Comparison of ENCODE assay signal across 2 cellular contexts in the genomic region with DNA sequence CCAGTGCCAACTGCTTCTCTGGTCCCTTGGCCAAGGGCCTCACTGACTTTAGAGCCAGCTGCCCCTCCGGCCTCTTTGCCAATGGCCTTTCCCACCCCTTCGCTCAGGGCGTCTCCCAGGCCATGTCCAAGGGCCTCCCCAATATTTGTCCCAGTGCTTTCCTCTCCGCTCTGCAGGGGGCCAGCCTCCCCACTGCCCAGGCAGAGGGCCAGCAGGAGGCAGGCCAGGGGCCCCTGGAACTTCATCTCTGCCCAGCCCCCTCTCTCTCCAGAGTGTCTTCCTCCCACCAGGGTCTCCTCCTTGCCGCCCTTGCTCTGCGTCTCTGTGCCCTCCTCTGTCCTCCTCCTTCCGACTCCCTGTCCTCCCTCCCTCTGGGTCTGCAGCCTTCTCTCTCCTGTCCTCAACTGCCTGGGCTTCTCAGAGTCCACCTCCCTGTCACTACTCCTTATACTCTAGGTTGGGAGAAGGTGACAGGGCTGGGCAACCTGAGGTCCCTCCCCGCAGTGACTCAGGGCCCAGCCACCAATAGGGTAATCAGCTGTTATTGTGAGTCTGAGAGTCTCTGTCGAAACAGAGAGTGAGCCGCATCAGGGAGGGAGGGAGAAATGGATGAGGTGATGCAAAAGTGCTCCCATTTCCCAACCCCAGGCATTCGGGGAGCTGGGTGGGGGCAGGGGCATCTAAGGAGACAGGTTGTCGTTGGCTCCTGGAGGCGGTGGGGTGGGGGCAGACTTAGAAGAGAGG.
A peak's percentile ranks its signal among the peaks of the same experiment; 100 is the strongest.
TF ChIP-seq lines count a peak whose summit lies in the region.

TSS of gene DMKN (minus strand) at position 419 of the 744 bp plus-strand sequence. CDS start at position 245, 174 bp downstream.

TF ChIP-seq in HepG2, 621 proteins besides CTCF, POLR2A, EP300 and RAD21 (continues in another document):
- no peak for TF ChIP-seq MAFF (IDR thresholded peaks at IDR 0.05; ENCODE audit: low read depth, low read length)
- TF ChIP-seq ZNF546 (CRISPR knock-in tag; conservative IDR thresholded peaks at IDR 0.05): no peak
- no peak for TF ChIP-seq TP53 (CRISPR knock-in tag; conservative IDR thresholded peaks at IDR 0.05)
- TF ChIP-seq ADNP (CRISPR knock-in tag; IDR thresholded peaks at IDR 0.05): no peak
- TF ChIP-seq ZNF18 (CRISPR knock-in tag; IDR thresholded peaks at IDR 0.05; ENCODE audit: insufficient replicate concordance): no peak
- TF ChIP-seq AFF4 (CRISPR knock-in tag; IDR thresholded peaks at IDR 0.05): no peak
- no peak for TF ChIP-seq MLLT10 (CRISPR knock-in tag; IDR thresholded peaks at IDR 0.05)
- no peak for TF ChIP-seq ZSCAN22 (CRISPR knock-in tag; IDR thresholded peaks at IDR 0.05)
- no peak for TF ChIP-seq TARDBP (CRISPR knock-in tag; IDR thresholded peaks at IDR 0.05)

TF ChIP-seq in H1, 55 proteins besides CTCF, POLR2A, EP300 and RAD21:
- TF ChIP-seq TAF1 (IDR thresholded peaks at IDR 0.05; ENCODE audit: low read depth, low read length) (no peak), NANOG (IDR thresholded peaks at IDR 0.05; ENCODE audit: insufficient read depth, low read depth, low read length, poor library complexity, severe bottlenecking) (no peak), SIN3A (conservative IDR thresholded peaks at IDR 0.05 in 1 of 2, IDR thresholded peaks at IDR 0.05 in 1 of 2; ENCODE audit: low read depth in 1 of 2, low read length in 2 of 2) (peak in 1 of 2 experiments; percentile 30; a peak in 1 of 4 replicates)
